ENCODE assay signal across 8 cellular contexts in genomic region chr1:28232558-28233263, GRCh38. TPM values are rescaled to one million over a fixed set of nuclear protein-coding genes. Genes with fewer than 3 reads are reported as not detected.
DNase-seq lines count a peak whose midpoint lies in the region; ATAC-seq and TF ChIP-seq lines count a peak whose summit lies in the region.

Gene DNAJC8 (minus strand): TSS chr1:28233029. CDS start chr1:28232998, 31 bp downstream.

- peak; percentile 85 to 98 (median 94) for DNase-seq in CD8-positive, alpha-beta T cell
- peak; percentile 73 to 80 for DNase-seq in PC-9
- DNase-seq in activated T-cell treated with anti-CD3 and anti-CD28 coated beads for 48 hours (ENCODE audit: low read depth), result peak; percentile 91
- DNase-seq in epithelial cell of prostate (ENCODE audit: low read depth, low spot score), result peak; percentile 60
- DNase-seq in mucosa of descending colon, result peak; percentile 95 to 98 (median 97)
- DNase-seq in stimulated activated CD8-positive, alpha-beta memory T cell treated with anti-CD3 and anti-CD28 coated beads, Interleukin-4, amount 100 ng/mL, for 1 hour (ENCODE audit: low read depth in 2 of 2, low spot score in 1 of 2), result peak; percentile 91 to 94

- BruUV-seq in PC-9 (replicated peaks; lab: Mats Ljungman, UMichigan), result TSS peak; percentile 48

- H3K4me3 ChIP-seq in CD8-positive, alpha-beta T cell (ENCODE audit: low read depth, low read length), result peak within 1 kb of the TSS; percentile 93
- peak within 1 kb of the TSS; percentile 98 for H3K4me3 ChIP-seq in PC-9
- peak within 1 kb of the TSS; percentile 92 for H3K4me3 ChIP-seq in mucosa of descending colon

- peaks cover 6% of the 10 kb centered on the region for H3K36me3 ChIP-seq in CD8-positive, alpha-beta T cell (ENCODE audit: insufficient read depth, low read length)
- H3K36me3 ChIP-seq in PC-9 (ENCODE audit: low read depth) (0 out of 2 replicates have a peak, but pooled peaks cover 4% of the 10 kb centered on the region), mucosa of descending colon (ENCODE audit: low read depth) (no peaks in the 10 kb centered on the region)

- H3K9me3 ChIP-seq in CD8-positive, alpha-beta T cell (ENCODE audit: low read length), result no peaks in the 10 kb centered on the region
- no peaks in the 10 kb centered on the region for H3K9me3 ChIP-seq in PC-9 (ENCODE audit: insufficient read depth, low read depth)
- no peaks in the 10 kb centered on the region for H3K9me3 ChIP-seq in mucosa of descending colon

- ATAC-seq in CD8-positive, alpha-beta T cell, result peak; percentile 58
- ATAC-seq in GM21423 (IDR thresholded peaks at IDR 0.05; ENCODE audit: unreplicated experiment) (peak; percentile 56), mucosa of descending colon (peak; percentile 68)

- peak within 1 kb of the TSS; percentile 98 for H3K4me3 Mint-ChIP-seq in CD8-positive, alpha-beta T cell

- peak within 1 kb of the TSS; percentile 87 for H2AFZ ChIP-seq in PC-9

- H3K79me2 ChIP-seq in PC-9 (ENCODE audit: low read depth), result peaks cover 47% of the 10 kb centered on the region

- no peaks in the 10 kb centered on the region for H3K27me3 ChIP-seq in CD8-positive, alpha-beta T cell (ENCODE audit: insufficient read depth, low read length)
- H3K27me3 ChIP-seq in PC-9 (ENCODE audit: insufficient read depth, low read depth), result no peaks in the 10 kb centered on the region

- H3K9me3 Mint-ChIP-seq in CD8-positive, alpha-beta T cell, result no peaks in the 10 kb centered on the region

- peaks cover 28% of the 10 kb centered on the region for H3K36me3 Mint-ChIP-seq in CD8-positive, alpha-beta T cell

- POLR2A ChIA-PET in CD8-positive, alpha-beta T cell (lab: Charles Lee), result interaction anchor here (0.6 to 4.7 kb wide), 4 partner anchors 12 to 175 kb away, joined by 3 to 63 read pairs (median 4); partner anchors contain the start of genes MED18 and SESN2
- POLR2A ChIA-PET in PC-9 (lab: Charles Lee; ENCODE audit: unreplicated experiment), result no interaction called here

- H3K4me1 Mint-ChIP-seq in CD8-positive, alpha-beta T cell (ENCODE audit: low read depth), result peaks cover 30% of the 10 kb centered on the region

- H3K4me1 ChIP-seq in CD8-positive, alpha-beta T cell (ENCODE audit: insufficient read depth, low read length), result peaks cover 40% of the 10 kb centered on the region
- H3K4me1 ChIP-seq in PC-9 (replicated peaks; ENCODE audit: insufficient read depth) (peaks cover 9% of the 10 kb centered on the region; the same call in 1 of the 2 replicates), mucosa of descending colon (ENCODE audit: low read depth) (peaks cover 47% of the 10 kb centered on the region)

- no peaks in the 10 kb centered on the region for H3F3A ChIP-seq in PC-9 (ENCODE audit: insufficient read depth, low read depth)

- H3K27ac Mint-ChIP-seq in CD8-positive, alpha-beta T cell, result peak within 1 kb of the TSS; percentile 99

- no peaks in the 10 kb centered on the region for H3K9me2 ChIP-seq in PC-9 (ENCODE audit: insufficient read depth)

- intact Hi-C loops in CD8-positive, alpha-beta T cell (cut with DNase I, micrococcal nuclease), result loop anchor here (1.0 to 5.0 kb wide), 8 partner anchors 14 to 505 kb away; partner anchors contain the start of genes SESN2 (in 2 of the 2), MED18 (in 1 of the 2), TRNAU1AP (in 1 of the 2) and YTHDF2 (in 1 of the 2)
- intact Hi-C loops in PC-9 (cut with micrococcal nuclease; ENCODE audit: unreplicated experiment), result no loop called here
- intact Hi-C loops in mucosa of descending colon (cut with DNase I, micrococcal nuclease), result no loop called here

- TF ChIP-seq CTCF in CD8-positive, alpha-beta T cell (IDR thresholded peaks at IDR 0.05), result no peak
- TF ChIP-seq CTCF in PC-9 (conservative IDR thresholded peaks at IDR 0.05) (no peak), mucosa of descending colon (IDR thresholded peaks at IDR 0.05) (no peak)

- peak within 1 kb of the TSS; percentile 80 for H3K27ac ChIP-seq in CD8-positive, alpha-beta T cell (ENCODE audit: low read depth, low read length)
- H3K27ac ChIP-seq in PC-9, result peak within 1 kb of the TSS; percentile 50
- H3K27ac ChIP-seq in epithelial cell of prostate, result peak within 1 kb of the TSS; percentile 50

- no peak for TF ChIP-seq RAD21 in Ishikawa (IDR thresholded peaks at IDR 0.05; ENCODE audit: low read depth)

- CTCF ChIA-PET in CD8-positive, alpha-beta T cell (lab: Charles Lee), result interaction anchor here (1.0 kb wide), 1 partner anchor 141 kb away, joined by 3 read pairs; no protein-coding TSS in a partner anchor
- CTCF ChIA-PET in PC-9 (lab: Charles Lee), result no interaction called here

- peak; percentile 37; the same call in 1 of the 2 replicates for TF ChIP-seq EP300 in Ishikawa (IDR thresholded peaks at IDR 0.05; ENCODE audit: borderline replicate concordance)

- H4K20me1 ChIP-seq in PC-9 (ENCODE audit: insufficient read depth), result no peaks in the 10 kb centered on the region; the same call in 1 of the 2 replicates

- H3K27me3 Mint-ChIP-seq in CD8-positive, alpha-beta T cell (ENCODE audit: low read depth), result no peaks in the 10 kb centered on the region

- H3K4me2 ChIP-seq in PC-9, result peak within 1 kb of the TSS; percentile 84

TF ChIP-seq in Ishikawa, 13 proteins besides CTCF, POLR2A, EP300 and RAD21:
- peak; percentile 54; the same call in 1 of the 2 replicates for TF ChIP-seq EGR1 (IDR thresholded peaks at IDR 0.05)
- no peak for TF ChIP-seq TEAD4 (IDR thresholded peaks at IDR 0.05)
- TF ChIP-seq CREB1 (IDR thresholded peaks at IDR 0.05; ENCODE audit: low read depth), result 0 out of 2 replicates have a peak, but pooled peaks have one; percentile 34
- no peak for TF ChIP-seq CEBPB (IDR thresholded peaks at IDR 0.05)
- TF ChIP-seq TCF12 (IDR thresholded peaks at IDR 0.05; ENCODE audit: low read depth), result peak; percentile 57; the same call in 1 of the 2 replicates
- TF ChIP-seq YY1 (IDR thresholded peaks at IDR 0.05; ENCODE audit: low read depth), result peak; percentile 98
- TF ChIP-seq MAX (IDR thresholded peaks at IDR 0.05), result peak; percentile 92
- no peak for TF ChIP-seq REST (IDR thresholded peaks at IDR 0.05; ENCODE audit: low read depth)
- TF ChIP-seq TAF1 (IDR thresholded peaks at IDR 0.05; ENCODE audit: low read depth), result peak; percentile 98
- TF ChIP-seq USF1 (IDR thresholded peaks at IDR 0.05), result peak; percentile 100
- TF ChIP-seq FOXM1 (IDR thresholded peaks at IDR 0.05; ENCODE audit: borderline replicate concordance, low read depth), result no peak
- TF ChIP-seq ZBTB7A (IDR thresholded peaks at IDR 0.05; ENCODE audit: low read depth), result no peak
- no peak for TF ChIP-seq NFIC (IDR thresholded peaks at IDR 0.05)

RNA-seq across cellular contexts. Expression of gene DNAJC8, which starts in this region (rescaled TPM):
- 10 to 100 TPM; 57.1 to 64.2 TPM for total RNA-seq in CD8-positive, alpha-beta T cell
- 48.4 and 61.4 TPM in 2 replicates for total RNA-seq in PC-9 (2021)
- 10 to 100 TPM; 41.6 to 76.7 (median 56.7) TPM for total RNA-seq in mucosa of descending colon

Comparison
In these comparisons a context has a peak if more than half of its experiments do, and no peak if none do; other contexts are left out.
1. Peak in every context shown above with its lines: DNase-seq, ATAC-seq, H3K4me3 ChIP-seq and H3K27ac ChIP-seq.
2. intact Hi-C loops: an anchor here in CD8-positive, alpha-beta T cell (1.0 to 5.0 kb wide); none called in PC-9 and mucosa of descending colon.